Comparison of ENCODE assay signal across 15 cellular contexts in the genomic region with DNA sequence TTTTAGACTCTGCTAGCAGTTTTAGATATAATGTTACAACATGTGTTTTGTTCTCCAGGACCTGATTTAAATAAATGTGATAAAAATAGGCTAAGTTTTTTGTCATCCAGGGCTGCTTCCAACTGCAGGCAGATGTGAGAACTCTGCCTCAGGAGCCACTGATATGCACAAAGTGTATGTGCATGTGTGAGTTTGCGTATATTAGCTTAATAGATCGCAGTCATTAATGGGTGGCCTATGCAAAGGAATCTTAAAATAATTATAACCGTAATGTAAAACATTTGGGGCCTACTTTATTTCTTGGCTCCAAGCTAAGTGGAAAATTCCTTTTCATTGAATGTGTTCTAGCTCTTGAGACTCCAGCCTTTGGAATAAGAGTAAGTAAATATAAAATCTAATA.
"Had no signal": no experiment of that assay in that cellular context is flagged by ENCODE, and none has a peak within 500 bp of the region (broad histone marks: within the 10 kb centered on the region; RNA-seq: fewer than 3 reads in every experiment).

No MANE protein-coding gene starts in this region.

- H3K9me3 Mint-ChIP-seq: activated naive CD8-positive, alpha-beta T cell treated with anti-CD3 and anti-CD28 coated beads for 36 hours; brain; central memory CD8-positive, alpha-beta T cell; neural crest cell had no signal

- H3K4me3 Mint-ChIP-seq: activated CD8-positive, alpha-beta T cell treated with anti-CD3 and anti-CD28 coated beads, Interleukin-2, amount 10 ng/mL, durations not matched to agents 7 days and 5 days; activated naive CD8-positive, alpha-beta T cell treated with anti-CD3 and anti-CD28 coated beads for 36 hours; brain; central memory CD8-positive, alpha-beta T cell; neural crest cell had no signal

- H3K27ac ChIP-seq: lower lobe of right lung, psoas muscle had no signal

- H3K27ac Mint-ChIP-seq: activated CD8-positive, alpha-beta T cell treated with anti-CD3 and anti-CD28 coated beads, Interleukin-2, amount 10 ng/mL, durations not matched to agents 7 days and 5 days had no signal

- H3K27me3 Mint-ChIP-seq: activated naive CD8-positive, alpha-beta T cell treated with anti-CD3 and anti-CD28 coated beads for 36 hours; central memory CD8-positive, alpha-beta T cell had no signal

- H3K9me3 ChIP-seq: lower lobe of right lung, psoas muscle had no signal

- H3K4me3 ChIP-seq: coronary artery, lower lobe of right lung, psoas muscle had no signal

- DNase-seq: activated CD4-positive, alpha-beta T cell treated with anti-CD3 and anti-CD28 coated beads for 4 hours; activated CD8-positive, alpha-beta memory T cell treated with anti-CD3 and anti-CD28 coated beads, Interleukin-2, amount 50 U/mL, for 4 hours; activated CD8-positive, alpha-beta T cell treated with anti-CD3 and anti-CD28 coated beads, Interleukin-2, amount 10 ng/mL, durations not matched to agents 7 days and 5 days; activated naive CD8-positive, alpha-beta T cell treated with anti-CD3 and anti-CD28 coated beads for 36 hours; effector CD4-positive, alpha-beta T cell; left cardiac atrium; lower lobe of right lung; midbrain; psoas muscle; stimulated activated CD4-positive, alpha-beta T cell treated with anti-CD3 and anti-CD28 coated beads, Interleukin-1b, Interleukin-23, amount 100 ng/mL, for 48 hours; T-helper 2 cell had no signal

- H3K4me1 ChIP-seq: psoas muscle had no signal
